In the genomic region with DNA sequence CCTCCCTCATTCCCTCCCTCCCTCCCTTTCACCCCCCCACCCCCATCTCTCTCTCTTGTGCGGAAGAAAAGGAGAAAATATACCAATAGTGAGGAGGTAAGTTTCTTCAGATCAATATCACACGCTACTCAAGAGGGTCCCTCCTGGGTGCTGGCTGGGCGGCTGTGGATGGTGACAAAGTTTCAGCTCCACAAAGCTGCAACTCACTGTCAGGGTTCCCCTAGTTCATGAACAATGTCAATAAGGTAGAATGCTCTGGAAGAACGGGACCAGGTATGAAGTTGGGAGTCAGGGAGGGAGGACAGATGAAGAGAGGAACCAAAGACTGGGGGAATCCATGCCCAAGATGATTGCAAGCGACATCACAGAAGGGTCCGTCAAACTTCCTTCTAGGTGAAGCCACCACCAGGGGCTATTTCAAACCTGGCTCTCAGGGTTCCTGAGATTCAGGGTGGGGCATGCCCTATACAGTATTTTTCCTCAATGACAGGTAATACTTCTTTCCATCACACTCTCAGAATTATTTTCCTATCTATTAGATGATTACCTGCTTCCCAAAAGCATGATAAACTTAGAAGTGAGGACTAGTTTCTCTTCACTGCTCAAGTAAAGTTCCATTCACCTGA, we compare ENCODE assay signal across 1 cellular context.
TF ChIP-seq lines count a peak whose summit lies in the region.

No MANE protein-coding gene starts in this region.

TF ChIP-seq in endothelial cell of umbilical vein, 7 proteins besides CTCF, POLR2A, EP300 and RAD21:
- TF ChIP-seq MYC (IDR thresholded peaks at IDR 0.05; ENCODE audit: low read depth, low read length) (no peak), JUN (IDR thresholded peaks at IDR 0.05; ENCODE audit: borderline replicate concordance, insufficient read depth, insufficient read length, low read depth) (no peak), POLR2AphosphoS5 (IDR thresholded peaks at IDR 0.05; ENCODE audit: insufficient read depth, low read depth, low read length) (no peak), FOS (IDR thresholded peaks at IDR 0.05; ENCODE audit: borderline replicate concordance, insufficient read depth, low read length) (no peak), MAX (IDR thresholded peaks at IDR 0.05; ENCODE audit: insufficient read depth, insufficient read length) (no peak), GATA2 (IDR thresholded peaks at IDR 0.05; ENCODE audit: insufficient read depth, insufficient read length, low read depth, low read length) (no peak), EZH2 (IDR thresholded peaks at IDR 0.05; ENCODE audit: borderline replicate concordance, low read depth, low read length, severe bottlenecking) (no peak)
